In the genomic region with DNA sequence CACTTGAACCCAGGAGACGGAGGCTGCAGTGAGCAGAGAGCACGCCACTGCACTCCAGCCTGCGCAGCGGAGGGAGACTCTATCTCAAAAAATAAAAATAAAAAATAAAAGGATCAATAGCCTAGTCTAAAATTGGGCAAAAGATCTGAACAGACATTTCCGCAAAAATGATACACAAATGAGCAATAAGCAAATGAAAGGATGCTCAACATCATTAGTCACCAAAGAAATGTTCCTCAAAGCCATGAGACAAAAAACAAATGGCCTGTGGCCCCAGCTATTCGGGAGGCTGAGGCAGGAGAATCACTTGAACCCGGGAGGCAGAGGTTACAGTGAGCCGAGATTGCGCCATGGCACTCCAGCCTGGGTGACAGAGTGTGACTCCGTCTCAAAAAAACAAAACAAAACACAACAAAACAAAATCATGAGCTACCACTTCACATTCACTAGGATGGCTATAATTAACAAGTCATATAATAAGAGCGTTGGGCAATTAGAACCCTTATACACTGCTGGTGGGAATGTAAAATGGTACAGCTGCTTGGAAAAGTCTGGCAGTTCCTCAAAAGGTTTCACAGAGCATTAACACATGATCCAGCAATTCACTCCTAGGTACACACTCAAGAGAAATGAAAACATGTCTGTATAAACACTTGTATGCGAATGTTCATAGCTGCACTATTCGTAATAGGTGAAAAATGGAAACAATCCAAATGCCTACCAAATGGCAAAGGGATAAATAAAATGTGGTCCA, we compare ENCODE assay signal across 14 cellular contexts. TPM values are rescaled to one million over a fixed set of nuclear protein-coding genes. Genes with fewer than 3 reads are reported as not detected.
DNase-seq lines count a peak whose midpoint lies in the region; ATAC-seq and TF ChIP-seq lines count a peak whose summit lies in the region.
"Had no signal": no experiment of that assay in that cellular context is flagged by ENCODE, and none has a peak within 500 bp of the region (broad histone marks: within the 10 kb centered on the region; RNA-seq: fewer than 3 reads in every experiment).

No MANE protein-coding gene starts in this region.

- H3K36me3 Mint-ChIP-seq in progenitor cell of endocrine pancreas (ENCODE audit: insufficient read depth) = peaks cover 21% of the 10 kb centered on the region

- H3K9me3 Mint-ChIP-seq in progenitor cell of endocrine pancreas (ENCODE audit: low read depth) = no peaks in the 10 kb centered on the region
- H3K9me3 Mint-ChIP-seq: endodermal cell had no signal

- no peak for TF ChIP-seq CTCF in progenitor cell of endocrine pancreas (IDR thresholded peaks at IDR 0.05; ENCODE audit: unreplicated experiment)

- peak overlapping the region; percentile 53 for H3K4me3 Mint-ChIP-seq in progenitor cell of endocrine pancreas (ENCODE audit: low read depth)
- H3K4me3 Mint-ChIP-seq: endodermal cell had no signal

- no peak overlapping the region for H3K27ac Mint-ChIP-seq in progenitor cell of endocrine pancreas
- H3K27ac Mint-ChIP-seq: activated CD8-positive, alpha-beta memory T cell treated with anti-CD3 and anti-CD28 coated beads, Interleukin-2, amount 10 ng/mL, durations not matched to agents 7 days and 5 days; endodermal cell had no signal

- H3K4me1 Mint-ChIP-seq in progenitor cell of endocrine pancreas (ENCODE audit: low read depth) = peaks cover 2% of the 10 kb centered on the region

- no peaks in the 10 kb centered on the region for H3K27me3 Mint-ChIP-seq in progenitor cell of endocrine pancreas
- H3K27me3 Mint-ChIP-seq: activated CD8-positive, alpha-beta memory T cell treated with anti-CD3 and anti-CD28 coated beads, Interleukin-2, amount 10 ng/mL, durations not matched to agents 7 days and 5 days had no signal

- DNase-seq in NCI-H1417 (lab: John Stamatoyannopoulos, UW) = peak in 2 of 3 experiments; percentile 22 to 85
- no peak for DNase-seq in NCI-H1417 treated with DMSO at 0.1 percent for 48 hours (lab: John Stamatoyannopoulos, UW)
- DNase-seq in NCI-H1105 (lab: John Stamatoyannopoulos, UW) = peak; percentile 71
- DNase-seq in astrocyte of the hippocampus (ENCODE audit: low read depth, low spot score) = peak; percentile 36
- DNase-seq in progenitor cell of endocrine pancreas (ENCODE audit: low spot score, unreplicated experiment) = no peak
- no peak for DNase-seq in HUDEP-2 (lab: John Stamatoyannopoulos, UW; ENCODE audit: unreplicated experiment in 76 of 76)
- no peak for DNase-seq in SK-N-DZ (ENCODE audit: low spot score)
- DNase-seq: 8988T; activated CD8-positive, alpha-beta memory T cell treated with anti-CD3 and anti-CD28 coated beads, Interleukin-2, amount 10 ng/mL, durations not matched to agents 7 days and 5 days; amygdala; endodermal cell; MG63; substantia nigra had no signal

- ATAC-seq in GM18511 (IDR thresholded peaks at IDR 0.05; ENCODE audit: unreplicated experiment) = no peak
- ATAC-seq: activated CD8-positive, alpha-beta memory T cell treated with anti-CD3 and anti-CD28 coated beads, Interleukin-2, amount 10 ng/mL, durations not matched to agents 7 days and 5 days had no signal

RNA-seq across cellular contexts. Expression of gene DAGLB, which starts 3.1 kb away (rescaled TPM):
- total RNA-seq in progenitor cell of endocrine pancreas = 30.3 and 31.2 TPM in 2 replicates
- polyA plus RNA-seq in SK-N-DZ (2014; cell fraction: cytosol; rRNA removed) = 25.3 and 25.7 TPM in 2 replicates
- 27.3 and 28.2 TPM in 2 replicates for polyA plus RNA-seq in SK-N-DZ (2014; cell fraction: nucleus; rRNA removed)

RNA-seq across cellular contexts. Expression of gene KDELR2, which starts 39.3 kb away (rescaled TPM):
- total RNA-seq in progenitor cell of endocrine pancreas = 76.5 and 86.4 TPM in 2 replicates
- polyA plus RNA-seq in SK-N-DZ (2014; cell fraction: cytosol; rRNA removed) = 85.9 and 105 TPM in 2 replicates
- polyA plus RNA-seq in SK-N-DZ (2014; cell fraction: nucleus; rRNA removed) = 36.3 and 37.7 TPM in 2 replicates

Comparison
In these comparisons a context has a peak if more than half of its experiments do, and no peak if none do; other contexts are left out.
1. DNase-seq: peak in NCI-H1417 (2 of 3), NCI-H1105 (single experiment) and astrocyte of the hippocampus (single experiment); none in NCI-H1417 treated with DMSO at 0.1 percent for 48 hours (single experiment), progenitor cell of endocrine pancreas (single experiment), HUDEP-2 (0 of 76) and SK-N-DZ (single experiment).